1 cellular context compared by ENCODE assay signal in genomic region chr3:5021571-5022092, GRCh38.
TF ChIP-seq lines count a peak whose summit lies in the region.

No MANE protein-coding gene starts in this region.

TF ChIP-seq in K562, 482 proteins besides CTCF, POLR2A, EP300 and RAD21 (continued from another document and continues in another):
- TF ChIP-seq ZNF232 (CRISPR knock-in tag; IDR thresholded peaks at IDR 0.05) (no peak), RCOR1 (IDR thresholded peaks at IDR 0.05; ENCODE audit: borderline replicate concordance in 1 of 2, low read depth in 2 of 2, low read length in 2 of 2) (0 out of 4 replicates have a peak, but pooled peaks of 1 of the 2 experiments have one; percentile 7), BACH1 (tag; IDR thresholded peaks at IDR 0.05) (peak; percentile 73; the same call in 1 of the 2 replicates), NR2C2 (CRISPR knock-in tag; IDR thresholded peaks at IDR 0.05) (no peak), NR2C2 (tag; IDR thresholded peaks at IDR 0.05) (0 out of 2 replicates have a peak, but pooled peaks have one; percentile 11), TEAD2 (tag; IDR thresholded peaks at IDR 0.05) (peak; percentile 1; the same call in 1 of the 2 replicates), ZEB2 (IDR thresholded peaks at IDR 0.05) (no peak), ZNF740 (CRISPR knock-in tag; IDR thresholded peaks at IDR 0.05) (no peak), ZNF740 (tag; IDR thresholded peaks at IDR 0.05) (peak in 1 of 2 experiments; percentile 60; a peak in 1 of 4 replicates), LEF1 (IDR thresholded peaks at IDR 0.05) (0 out of 2 replicates have a peak, but pooled peaks have one; percentile 1), SMAD1 (IDR thresholded peaks at IDR 0.05; ENCODE audit: low read depth, low read length, partially characterized antibody) (no peak), ZNF444 (CRISPR knock-in tag; IDR thresholded peaks at IDR 0.05) (no peak), FOXO4 (CRISPR knock-in tag; IDR thresholded peaks at IDR 0.05) (0 out of 2 replicates have a peak, but pooled peaks have one; percentile 5), HDAC1 (IDR thresholded peaks at IDR 0.05) (no peak), ZNF583 (CRISPR knock-in tag; IDR thresholded peaks at IDR 0.05) (0 out of 2 replicates have a peak, but pooled peaks have one; percentile 10), BRD9 (IDR thresholded peaks at IDR 0.05; ENCODE audit: low read depth, partially characterized antibody) (peak; percentile 40), L3MBTL2 (IDR thresholded peaks at IDR 0.05) (peak; percentile 24; the same call in 1 of the 2 replicates), SNAPC5 (CRISPR knock-in tag; IDR thresholded peaks at IDR 0.05) (no peak), FOXJ2 (tag; IDR thresholded peaks at IDR 0.05) (peak; percentile 37; the same call in 1 of the 2 replicates), ID3 (CRISPR knock-in tag; IDR thresholded peaks at IDR 0.05) (no peak), ID3 (tag; IDR thresholded peaks at IDR 0.05) (peak; percentile 50; the same call in 1 of the 2 replicates), PKNOX1 (IDR thresholded peaks at IDR 0.05) (no peak), SMAD4 (CRISPR knock-in tag; conservative IDR thresholded peaks at IDR 0.05) (peak; percentile 44; the same call in 1 of the 2 replicates), ZFP1 (CRISPR knock-in tag; IDR thresholded peaks at IDR 0.05) (no peak), CREB3 (tag; conservative IDR thresholded peaks at IDR 0.05; ENCODE audit: low read depth) (peak; percentile 48; the same call in 1 of the 2 replicates), HMBOX1 (IDR thresholded peaks at IDR 0.05) (peak; percentile 63; the same call in 1 of the 2 replicates), MYC (IDR thresholded peaks at IDR 0.05; ENCODE audit: low read depth, low read length) (0 out of 2 replicates have a peak, but pooled peaks have one; percentile 13), MYC (CRISPR knock-in tag; IDR thresholded peaks at IDR 0.05; ENCODE audit: borderline replicate concordance, low read depth) (no peak), NEUROD1 (IDR thresholded peaks at IDR 0.05; ENCODE audit: borderline replicate concordance, low read depth, low read length, partially characterized antibody) (peak; percentile 54), ZNF639 (CRISPR knock-in tag; conservative IDR thresholded peaks at IDR 0.05 in 1 of 2, IDR thresholded peaks at IDR 0.05 in 1 of 2) (peak in 1 of 2 experiments; percentile 77; a peak in 2 of 4 replicates), SIX5 (IDR thresholded peaks at IDR 0.05; ENCODE audit: borderline replicate concordance in 1 of 2, insufficient read depth in 1 of 2, low read depth in 1 of 2, low read length in 2 of 2) (no peak), ESRRA (IDR thresholded peaks at IDR 0.05; ENCODE audit: borderline replicate concordance, low read depth) (peak; percentile 97)
- TF ChIP-seq, protein P1, sequence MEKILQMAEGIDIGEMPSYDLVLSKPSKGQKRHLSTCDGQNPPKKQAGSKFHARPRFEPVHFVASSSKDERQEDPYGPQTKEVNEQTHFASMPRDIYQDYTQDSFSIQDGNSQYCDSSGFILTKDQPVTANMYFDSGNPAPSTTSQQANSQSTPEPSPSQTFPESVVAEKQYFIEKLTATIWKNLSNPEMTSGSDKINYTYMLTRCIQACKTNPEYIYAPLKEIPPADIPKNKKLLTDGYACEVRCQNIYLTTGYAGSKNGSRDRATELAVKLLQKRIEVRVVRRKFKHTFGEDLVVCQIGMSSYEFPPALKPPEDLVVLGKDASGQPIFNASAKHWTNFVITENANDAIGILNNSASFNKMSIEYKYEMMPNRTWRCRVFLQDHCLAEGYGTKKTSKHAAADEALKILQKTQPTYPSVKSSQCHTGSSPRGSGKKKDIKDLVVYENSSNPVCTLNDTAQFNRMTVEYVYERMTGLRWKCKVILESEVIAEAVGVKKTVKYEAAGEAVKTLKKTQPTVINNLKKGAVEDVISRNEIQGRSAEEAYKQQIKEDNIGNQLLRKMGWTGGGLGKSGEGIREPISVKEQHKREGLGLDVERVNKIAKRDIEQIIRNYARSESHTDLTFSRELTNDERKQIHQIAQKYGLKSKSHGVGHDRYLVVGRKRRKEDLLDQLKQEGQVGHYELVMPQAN (IDR thresholded peaks at IDR 0.05; ENCODE audit: borderline replicate concordance): 0 out of 2 replicates have a peak, but pooled peaks have one; percentile 1
- TF ChIP-seq, protein P2, sequence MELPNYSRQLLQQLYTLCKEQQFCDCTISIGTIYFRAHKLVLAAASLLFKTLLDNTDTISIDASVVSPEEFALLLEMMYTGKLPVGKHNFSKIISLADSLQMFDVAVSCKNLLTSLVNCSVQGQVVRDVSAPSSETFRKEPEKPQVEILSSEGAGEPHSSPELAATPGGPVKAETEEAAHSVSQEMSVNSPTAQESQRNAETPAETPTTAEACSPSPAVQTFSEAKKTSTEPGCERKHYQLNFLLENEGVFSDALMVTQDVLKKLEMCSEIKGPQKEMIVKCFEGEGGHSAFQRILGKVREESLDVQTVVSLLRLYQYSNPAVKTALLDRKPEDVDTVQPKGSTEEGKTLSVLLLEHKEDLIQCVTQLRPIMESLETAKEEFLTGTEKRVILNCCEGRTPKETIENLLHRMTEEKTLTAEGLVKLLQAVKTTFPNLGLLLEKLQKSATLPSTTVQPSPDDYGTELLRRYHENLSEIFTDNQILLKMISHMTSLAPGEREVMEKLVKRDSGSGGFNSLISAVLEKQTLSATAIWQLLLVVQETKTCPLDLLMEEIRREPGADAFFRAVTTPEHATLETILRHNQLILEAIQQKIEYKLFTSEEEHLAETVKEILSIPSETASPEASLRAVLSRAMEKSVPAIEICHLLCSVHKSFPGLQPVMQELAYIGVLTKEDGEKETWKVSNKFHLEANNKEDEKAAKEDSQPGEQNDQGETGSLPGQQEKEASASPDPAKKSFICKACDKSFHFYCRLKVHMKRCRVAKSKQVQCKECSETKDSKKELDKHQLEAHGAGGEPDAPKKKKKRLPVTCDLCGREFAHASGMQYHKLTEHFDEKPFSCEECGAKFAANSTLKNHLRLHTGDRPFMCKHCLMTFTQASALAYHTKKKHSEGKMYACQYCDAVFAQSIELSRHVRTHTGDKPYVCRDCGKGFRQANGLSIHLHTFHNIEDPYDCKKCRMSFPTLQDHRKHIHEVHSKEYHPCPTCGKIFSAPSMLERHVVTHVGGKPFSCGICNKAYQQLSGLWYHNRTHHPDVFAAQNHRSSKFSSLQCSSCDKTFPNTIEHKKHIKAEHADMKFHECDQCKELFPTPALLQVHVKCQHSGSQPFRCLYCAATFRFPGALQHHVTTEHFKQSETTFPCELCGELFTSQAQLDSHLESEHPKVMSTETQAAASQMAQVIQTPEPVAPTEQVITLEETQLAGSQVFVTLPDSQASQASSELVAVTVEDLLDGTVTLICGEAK (IDR thresholded peaks at IDR 0.05): 0 out of 2 replicates have a peak, but pooled peaks have one; percentile 5
- TF ChIP-seq, protein P2 (CRISPR knock-in tag; IDR thresholded peaks at IDR 0.05): no peak
- TF ChIP-seq, protein P3, sequence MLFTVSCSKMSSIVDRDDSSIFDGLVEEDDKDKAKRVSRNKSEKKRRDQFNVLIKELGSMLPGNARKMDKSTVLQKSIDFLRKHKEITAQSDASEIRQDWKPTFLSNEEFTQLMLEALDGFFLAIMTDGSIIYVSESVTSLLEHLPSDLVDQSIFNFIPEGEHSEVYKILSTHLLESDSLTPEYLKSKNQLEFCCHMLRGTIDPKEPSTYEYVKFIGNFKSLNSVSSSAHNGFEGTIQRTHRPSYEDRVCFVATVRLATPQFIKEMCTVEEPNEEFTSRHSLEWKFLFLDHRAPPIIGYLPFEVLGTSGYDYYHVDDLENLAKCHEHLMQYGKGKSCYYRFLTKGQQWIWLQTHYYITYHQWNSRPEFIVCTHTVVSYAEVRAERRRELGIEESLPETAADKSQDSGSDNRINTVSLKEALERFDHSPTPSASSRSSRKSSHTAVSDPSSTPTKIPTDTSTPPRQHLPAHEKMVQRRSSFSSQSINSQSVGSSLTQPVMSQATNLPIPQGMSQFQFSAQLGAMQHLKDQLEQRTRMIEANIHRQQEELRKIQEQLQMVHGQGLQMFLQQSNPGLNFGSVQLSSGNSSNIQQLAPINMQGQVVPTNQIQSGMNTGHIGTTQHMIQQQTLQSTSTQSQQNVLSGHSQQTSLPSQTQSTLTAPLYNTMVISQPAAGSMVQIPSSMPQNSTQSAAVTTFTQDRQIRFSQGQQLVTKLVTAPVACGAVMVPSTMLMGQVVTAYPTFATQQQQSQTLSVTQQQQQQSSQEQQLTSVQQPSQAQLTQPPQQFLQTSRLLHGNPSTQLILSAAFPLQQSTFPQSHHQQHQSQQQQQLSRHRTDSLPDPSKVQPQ (CRISPR knock-in tag; IDR thresholded peaks at IDR 0.05; ENCODE audit: borderline replicate concordance): no peak
